Comparison of ENCODE assay signal across 13 cellular contexts in the genomic region with DNA sequence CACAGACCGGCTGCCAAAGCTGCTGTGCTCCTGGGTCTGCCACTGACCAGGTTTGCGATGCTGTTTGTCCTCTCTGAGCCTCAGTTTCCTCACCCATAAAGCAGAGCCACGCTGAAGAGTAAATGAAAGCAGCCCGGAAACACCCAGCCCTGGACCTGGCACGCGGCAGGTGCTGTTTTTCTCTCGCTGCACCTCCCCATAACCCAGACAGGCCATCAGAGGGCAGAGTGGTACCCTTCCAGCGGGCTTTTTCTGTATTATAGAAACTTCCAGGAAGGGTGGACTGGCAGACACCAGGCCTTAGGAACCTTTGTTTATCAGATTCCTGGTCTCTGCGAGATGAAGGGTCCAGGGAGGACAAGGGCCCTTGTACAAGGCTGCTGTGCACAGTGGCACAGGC. TPM values are rescaled to one million over a fixed set of nuclear protein-coding genes. Genes with fewer than 3 reads are reported as not detected.
DNase-seq lines count a peak whose midpoint lies in the region; ATAC-seq and TF ChIP-seq lines count a peak whose summit lies in the region.
"Had no signal": no experiment of that assay in that cellular context is flagged by ENCODE, and none has a peak within 500 bp of the region (broad histone marks: within the 10 kb centered on the region; RNA-seq: fewer than 3 reads in every experiment).

No MANE protein-coding gene starts in this region.

- no peak overlapping the region for H3K27ac Mint-ChIP-seq in H9
- H3K27ac Mint-ChIP-seq: T-cell had no signal

- no peaks in the 10 kb centered on the region for H3F3A ChIP-seq in SK-N-SH (replicated peaks; ENCODE audit: insufficient read depth)

- no peaks in the 10 kb centered on the region for H3K9me3 ChIP-seq in BLaER1
- H3K9me3 ChIP-seq in H9 (ENCODE audit: control insufficient read depth, low read depth, low read length), result no peaks in the 10 kb centered on the region
- no peaks in the 10 kb centered on the region for H3K9me3 ChIP-seq in SK-N-SH
- H3K9me3 ChIP-seq: gastroesophageal sphincter had no signal

- no peaks in the 10 kb centered on the region for H3K23me2 ChIP-seq in H9 (ENCODE audit: insufficient read length, low read depth, low read length, poor library complexity, severe bottlenecking)

- H4K20me1 ChIP-seq in BLaER1 (peaks cover 33% of the 10 kb centered on the region), H9 (ENCODE audit: control insufficient read depth, insufficient read depth, insufficient read length) (no peaks in the 10 kb centered on the region), SK-N-SH (ENCODE audit: insufficient read depth) (no peaks in the 10 kb centered on the region)

- no peak overlapping the region for H2BK120ac ChIP-seq in H9 (ENCODE audit: low read depth, low read length, poor library complexity, severe bottlenecking)

- no peak overlapping the region for H3K56ac ChIP-seq in H9 (ENCODE audit: insufficient read length, low read depth, low read length)

- DNase-seq in H9, result no peak
- DNase-seq in SK-N-SH, result no peak
- DNase-seq in left colon, result peak in 1 of 2 donors; percentile 34
- DNase-seq in central memory CD4-positive, alpha-beta T cell, result no peak
- no peak for DNase-seq in superior temporal gyrus (ENCODE audit: extremely low spot score)
- no peak for DNase-seq in NCI-H510A treated with DMSO at 0.1 percent for 48 hours (lab: John Stamatoyannopoulos, UW)
- DNase-seq: NCI-H2171 treated with DMSO at 0.1 percent for 48 hours; stimulated activated naive CD8-positive, alpha-beta T cell treated with anti-CD3 and anti-CD28 coated beads, Interleukin-15, amount 100 ng/mL, for 72 hours; T-cell had no signal

- H3K79me1 ChIP-seq in H9 (ENCODE audit: insufficient read depth, low read depth, low read length, poor library complexity, severe bottlenecking), result no peaks in the 10 kb centered on the region

- H3K14ac ChIP-seq in H9 (ENCODE audit: insufficient read depth, low read length), result no peak overlapping the region

- peaks cover 8 to 15% of the 10 kb centered on the region in 2 experiments for H3K4me1 Mint-ChIP-seq in H9
- H3K4me1 Mint-ChIP-seq: stimulated activated naive CD8-positive, alpha-beta T cell treated with anti-CD3 and anti-CD28 coated beads, Interleukin-15, amount 100 ng/mL, for 72 hours; T-cell had no signal

- intact Hi-C loops in left colon (cut with DNase I, micrococcal nuclease), result loop anchor here in 1 of 2 donors (10.0 kb wide), 1 partner anchor 163 kb away; no protein-coding TSS in a partner anchor

- POLR2A ChIA-PET in SK-N-SH (lab: Yijun Ruan, JAX), result no interaction called here

- TF ChIP-seq EP300 in SK-N-SH (IDR thresholded peaks at IDR 0.05; ENCODE audit: borderline replicate concordance in 1 of 2, low read depth in 1 of 2, low read length in 1 of 2), result no peak

- no peak overlapping the region for H3K23ac ChIP-seq in H9 (ENCODE audit: insufficient read length, low read depth, low read length)

- H3K4me3 ChIP-seq in BLaER1, result no peak overlapping the region
- H3K4me3 ChIP-seq in SK-N-SH (ENCODE audit: low read depth in 2 of 2, low read length in 1 of 2), result no peak overlapping the region
- H3K4me3 ChIP-seq: gastroesophageal sphincter had no signal

- H2BK15ac ChIP-seq in H9 (ENCODE audit: low read depth, low read length), result no peak overlapping the region

- CTCF ChIA-PET in SK-N-SH (lab: Yijun Ruan, JAX), result interaction anchor here (0.7 to 1.8 kb wide), 4 partner anchors 17 to 192 kb away, joined by 3 to 6 read pairs (median 5); a partner anchor contains a TSS

- no peaks in the 10 kb centered on the region for H3K9me2 ChIP-seq in SK-N-SH

- H2BK5ac ChIP-seq in H9 (ENCODE audit: insufficient read length, low read length), result no peak overlapping the region

- H4K8ac ChIP-seq in H9 (replicated peaks; ENCODE audit: insufficient read length, low read depth, low read length), result no peak overlapping the region

- no peak overlapping the region for H2AK5ac ChIP-seq in H9 (ENCODE audit: insufficient read length, low read length)

- no peak overlapping the region for H2BK12ac ChIP-seq in H9 (ENCODE audit: insufficient read length, low read depth, low read length)

- no peak overlapping the region for H4K91ac ChIP-seq in H9 (ENCODE audit: insufficient read length, low read depth, low read length)

- H3K9me3 Mint-ChIP-seq in H9, result no peaks in the 10 kb centered on the region
- H3K9me3 Mint-ChIP-seq: stimulated activated naive CD8-positive, alpha-beta T cell treated with anti-CD3 and anti-CD28 coated beads, Interleukin-15, amount 100 ng/mL, for 72 hours; T-cell had no signal

- H3K27ac ChIP-seq in BLaER1 (no peak overlapping the region), H9 (ENCODE audit: insufficient read length, low read depth, low read length) (no peak overlapping the region), SK-N-SH (ENCODE audit: low read depth in 2 of 2, low read length in 1 of 2) (no peak overlapping the region)
- H3K27ac ChIP-seq: gastroesophageal sphincter had no signal

- H3K27me3 Mint-ChIP-seq in H9 (ENCODE audit: low read depth), result peaks cover 47% of the 10 kb centered on the region

- ATAC-seq in left colon, result peak; percentile 86
- no peak for ATAC-seq in GM21619 (IDR thresholded peaks at IDR 0.05; ENCODE audit: unreplicated experiment)
- ATAC-seq: gastroesophageal sphincter; stimulated activated naive CD8-positive, alpha-beta T cell treated with anti-CD3 and anti-CD28 coated beads, Interleukin-15, amount 100 ng/mL, for 72 hours; T-cell had no signal

- peak; percentile 44 for TF ChIP-seq RAD21 in SK-N-SH (IDR thresholded peaks at IDR 0.05; ENCODE audit: low read length)

- H3T11ph ChIP-seq in H9 (ENCODE audit: low read length), result no peak overlapping the region

- H3K4me3 Mint-ChIP-seq in H9, result no peak overlapping the region
- H3K4me3 Mint-ChIP-seq: stimulated activated naive CD8-positive, alpha-beta T cell treated with anti-CD3 and anti-CD28 coated beads, Interleukin-15, amount 100 ng/mL, for 72 hours; T-cell had no signal

- no CpG with 5 or more reads among the region's 9 CpGs for WGBS in H9 (ENCODE audit: extremely low coverage, insufficient read length, low lambda C conversion rate)
- 53% methylated on average over 5 of the region's 9 CpGs for WGBS in SK-N-SH (ENCODE audit: low lambda C conversion rate)

- H2AFZ ChIP-seq in H9 (ENCODE audit: low read length) (no peak overlapping the region), SK-N-SH (ENCODE audit: low read depth) (no peak overlapping the region)

- H3K4ac ChIP-seq in H9 (ENCODE audit: low read depth, low read length), result no peak overlapping the region

- no peak overlapping the region for H4K5ac ChIP-seq in H9 (ENCODE audit: insufficient read length, low read depth, low read length)

- no peak overlapping the region for H3K18ac ChIP-seq in H9 (ENCODE audit: insufficient read length, low read depth, low read length)

- H3K4me2 ChIP-seq in BLaER1, result peak overlapping the region; percentile 70; the same call in 1 of the 2 replicates
- H3K4me2 ChIP-seq in H9 (ENCODE audit: insufficient read depth, insufficient read length, low read length), result no peak overlapping the region
- H3K4me2 ChIP-seq in SK-N-SH, result no peak overlapping the region

- H3K36me3 Mint-ChIP-seq in H9 (ENCODE audit: insufficient read depth in 1 of 3, low read depth in 3 of 3), result no peaks in the 10 kb centered on the region
- H3K36me3 Mint-ChIP-seq: T-cell had no signal

- H3K27me3 ChIP-seq in BLaER1 (peaks cover 46% of the 10 kb centered on the region), H9 (ENCODE audit: insufficient read depth, low read length) (no peaks in the 10 kb centered on the region; the same call in 1 of the 2 replicates), SK-N-SH (ENCODE audit: insufficient read depth) (peaks cover 39% of the 10 kb centered on the region; the same call in 1 of the 2 replicates)

- no peak overlapping the region for H2BK20ac ChIP-seq in H9 (ENCODE audit: low read depth, low read length, poor library complexity, severe bottlenecking)

- TF ChIP-seq CTCF in H9 (conservative IDR thresholded peaks at IDR 0.05), result peak; percentile 67
- TF ChIP-seq CTCF in SK-N-SH (IDR thresholded peaks at IDR 0.05), result peak; percentile 34

- no peaks in the 10 kb centered on the region for H3K79me2 ChIP-seq in H9 (ENCODE audit: insufficient read depth, low read length)
- H3K79me2 ChIP-seq in SK-N-SH (ENCODE audit: insufficient read depth), result no peaks in the 10 kb centered on the region

- H3K4me1 ChIP-seq in BLaER1, result peaks cover 44% of the 10 kb centered on the region
- H3K4me1 ChIP-seq in H9 (ENCODE audit: insufficient read depth, low read length), result no peaks in the 10 kb centered on the region
- no peaks in the 10 kb centered on the region; a peak in 1 of 4 replicates for H3K4me1 ChIP-seq in SK-N-SH (ENCODE audit: control insufficient read depth in 1 of 2, insufficient read depth in 2 of 2, low read depth in 1 of 2, low read length in 1 of 2)
- H3K4me1 ChIP-seq: gastroesophageal sphincter had no signal

- H3K36me3 ChIP-seq in BLaER1 (no peaks in the 10 kb centered on the region), SK-N-SH (replicated peaks in 1 of 2; ENCODE audit: control insufficient read depth in 1 of 2, insufficient read depth in 2 of 2, low read length in 1 of 2) (no peaks in the 10 kb centered on the region)
- H3K36me3 ChIP-seq: gastroesophageal sphincter had no signal

- no peak overlapping the region for H3K9ac ChIP-seq in BLaER1
- no peak overlapping the region for H3K9ac ChIP-seq in H9 (ENCODE audit: extremely low read depth, insufficient read length, low read length)
- H3K9ac ChIP-seq in SK-N-SH, result no peak overlapping the region

TF ChIP-seq in SK-N-SH, 30 proteins besides CTCF, POLR2A, EP300 and RAD21 (continues in another document):
- no peak for TF ChIP-seq NRF1 (IDR thresholded peaks at IDR 0.05; ENCODE audit: low read depth, low read length)

RNA-seq across cellular contexts. Expression of a gene that starts 17.9 kb away (rescaled TPM):
- 7.4 and 7.7 TPM in 2 replicates for total RNA-seq in H9 (2021)
- polyA plus RNA-seq in SK-N-SH (2012; rRNA removed), result not detected in 2 replicates
- polyA plus RNA-seq in SK-N-SH (2012; cell fraction: cytosol; rRNA removed), result not detected in 2 replicates
- 0.02 TPM in 1 of 2 replicates, not detected in the other for polyA plus RNA-seq in SK-N-SH (2012; cell fraction: nucleus; rRNA removed)
- not detected for total RNA-seq in left colon
- total RNA-seq: gastroesophageal sphincter had no signal

RNA-seq across cellular contexts. Expression of a gene that starts 46.6 kb away (rescaled TPM):
- total RNA-seq in H9 (2021), result 25.3 and 26.2 TPM in 2 replicates
- polyA plus RNA-seq in SK-N-SH (2012; rRNA removed), result 30.8 and 33.1 TPM in 2 replicates
- polyA plus RNA-seq in SK-N-SH (2012; cell fraction: cytosol; rRNA removed), result 27.2 and 30.5 TPM in 2 replicates
- polyA plus RNA-seq in SK-N-SH (2012; cell fraction: nucleus; rRNA removed), result 93.5 and 102 TPM in 2 replicates
- 10 to 100 TPM; 21.2 to 21.7 TPM for total RNA-seq in left colon

RNA-seq across cellular contexts. Expression of a gene that starts 53.4 kb away (rescaled TPM):
- total RNA-seq in H9 (2021) (0.59 and 0.68 TPM in 2 replicates), left colon (not detected)
- polyA plus RNA-seq in SK-N-SH (2012; rRNA removed), result not detected in 2 replicates
- polyA plus RNA-seq in SK-N-SH (2012; cell fraction: cytosol; rRNA removed), result not detected in 2 replicates
- not detected in 2 replicates for polyA plus RNA-seq in SK-N-SH (2012; cell fraction: nucleus; rRNA removed)
- total RNA-seq: gastroesophageal sphincter, mucosa of gallbladder, T-cell had no signal
